18 cellular contexts compared by ENCODE assay signal in the genomic region with DNA sequence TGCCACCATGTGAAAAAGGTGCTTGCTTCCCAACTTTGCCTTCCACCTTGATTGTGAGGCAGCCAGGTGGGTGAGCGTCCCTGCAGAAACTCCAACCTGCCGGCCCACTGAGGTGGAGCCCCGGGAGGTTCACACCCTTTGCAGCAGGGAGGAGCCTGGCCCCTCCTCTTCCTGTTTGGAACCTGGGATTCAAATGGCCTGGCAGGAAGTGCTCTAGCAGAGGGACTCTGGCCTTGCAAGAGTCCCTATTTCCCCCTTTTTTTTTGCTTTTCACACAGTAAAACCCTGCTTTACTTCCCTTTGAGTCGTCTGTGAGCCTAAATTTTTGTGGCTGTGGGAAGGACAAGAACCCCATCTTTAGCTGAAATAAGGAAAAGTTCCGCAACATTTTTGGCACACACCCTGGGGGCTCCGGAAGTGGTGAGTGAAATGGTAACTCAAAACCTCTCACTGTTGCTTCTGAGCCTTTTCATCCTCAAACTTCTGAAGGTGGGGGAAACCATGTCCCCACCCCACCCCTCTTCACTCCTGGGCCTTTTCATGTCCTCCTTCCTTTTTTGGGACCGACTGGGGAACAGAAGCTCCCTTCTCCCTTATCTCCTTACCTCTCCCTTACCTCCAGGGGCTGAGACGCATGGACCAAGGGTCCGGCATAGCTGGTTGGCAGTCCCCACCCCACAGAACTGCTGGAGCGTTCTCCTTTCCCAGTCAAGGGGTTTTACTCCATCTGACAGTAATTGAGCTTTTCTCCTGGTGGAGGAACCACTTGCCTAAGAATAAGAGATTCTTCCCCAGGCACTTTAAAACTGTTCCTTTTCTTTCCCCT.
DNase-seq lines count a peak whose midpoint lies in the region; ATAC-seq, FAIRE-seq and TF ChIP-seq lines count a peak whose summit lies in the region.
"Had no signal": no experiment of that assay in that cellular context is flagged by ENCODE, and none has a peak within 500 bp of the region (broad histone marks: within the 10 kb centered on the region; RNA-seq: fewer than 3 reads in every experiment).

No MANE protein-coding gene starts in this region.

- H3K4me1 ChIP-seq in lower lobe of right lung, result no peaks in the 10 kb centered on the region
- no peaks in the 10 kb centered on the region for H3K4me1 ChIP-seq in aorta (ENCODE audit: control insufficient read depth in 1 of 2, insufficient read depth in 2 of 2, low read length in 2 of 2)
- H3K4me1 ChIP-seq: sigmoid colon, stomach had no signal

- H3K36me3 ChIP-seq in lower lobe of right lung (no peaks in the 10 kb centered on the region), aorta (ENCODE audit: control insufficient read depth in 1 of 2, insufficient read depth in 2 of 2, low read length in 1 of 2) (no peaks in the 10 kb centered on the region)
- H3K36me3 ChIP-seq: heart right ventricle, sigmoid colon, stomach had no signal

- H3K4me3 ChIP-seq in HL-60 (replicated peaks; ENCODE audit: insufficient read depth, low read length) (peak overlapping the region; percentile 63), lower lobe of right lung (peak overlapping the region; percentile 30), aorta (ENCODE audit: low read length in 2 of 2) (no peak overlapping the region)
- H3K4me3 ChIP-seq: heart right ventricle, sigmoid colon, stomach had no signal

- TF ChIP-seq CTCF in HL-60 (IDR thresholded peaks at IDR 0.05; ENCODE audit: insufficient read depth, low read length) (no peak), lower lobe of right lung (IDR thresholded peaks at IDR 0.05) (no peak), GM13977 (IDR thresholded peaks at IDR 0.05; ENCODE audit: extremely low read depth, insufficient read depth, missing control alignments) (no peak)

- H3K27me3 ChIP-seq in HL-60 (ENCODE audit: insufficient read depth, poor library complexity, severe bottlenecking) (no peaks in the 10 kb centered on the region), lower lobe of right lung (ENCODE audit: low read depth) (no peaks in the 10 kb centered on the region), aorta (ENCODE audit: control insufficient read depth in 1 of 2, insufficient read depth in 2 of 2, low read length in 1 of 2) (no peaks in the 10 kb centered on the region)
- H3K27me3 ChIP-seq: heart right ventricle, sigmoid colon, stomach had no signal

- intact Hi-C loops in lower lobe of right lung (cut with DNase I) (no loop called here), aorta (cut with DNase I) (no loop called here)

- H3K27ac ChIP-seq in HL-60 (replicated peaks) (peak overlapping the region; percentile 75), lower lobe of right lung (peak overlapping the region; percentile 14), aorta (ENCODE audit: low read depth in 1 of 2, low read length in 2 of 2) (no peak overlapping the region)
- H3K27ac ChIP-seq: epithelial cell of prostate, heart right ventricle, sigmoid colon, stomach had no signal

- in situ Hi-C loops in GM13977 (cut with MboI; ENCODE audit: low pct_unique_long_range_greater_than_20kb, low sequenced_read_pairs, unreplicated experiment), result no loop called here

- H3K9me3 ChIP-seq in lower lobe of right lung (peaks cover 7% of the 10 kb centered on the region), aorta (ENCODE audit: control insufficient read depth, low read length) (peaks cover 2% of the 10 kb centered on the region)

- ATAC-seq in GM19328 (IDR thresholded peaks at IDR 0.05; ENCODE audit: unreplicated experiment) (peak; percentile 68), lower lobe of right lung (no peak), aorta (ENCODE audit: low FRiP score) (no peak)
- ATAC-seq: activated CD8-positive, alpha-beta memory T cell treated with anti-CD3 and anti-CD28 coated beads, Interleukin-2, amount 10 ng/mL, durations not matched to agents 7 days and 5 days; activated naive CD4-positive, alpha-beta T cell treated with anti-CD3 and anti-CD28 coated beads, Interleukin-2, amount 50 U/mL, for 72 hours; heart right ventricle; left lobe of liver had no signal

- FAIRE-seq in GM19239 (lab: Jason Lieb, UNC), result no peak
- FAIRE-seq: GM12891 had no signal

- WGBS in aorta, 2 donors, result 89 to 91% methylated on average over 10 of the region's 10 CpGs

- DNase-seq in HL-60 (ENCODE audit: low read depth in 1 of 2, low spot score in 1 of 2) (peak; percentile 43 to 65), RPMI7951 (ENCODE audit: low read depth) (peak; percentile 42), lower lobe of right lung (peak; percentile 53), dermis blood vessel endothelial cell (no peak), GM19239 (ENCODE audit: insufficient read length, low spot score) (no peak), aorta (no peak), GM13977 (ENCODE audit: low spot score) (no peak)
- DNase-seq: activated CD8-positive, alpha-beta memory T cell treated with anti-CD3 and anti-CD28 coated beads, Interleukin-2, amount 10 ng/mL, durations not matched to agents 7 days and 5 days; AML-193; DMS 273 treated with DMSO at 0.1 percent for 48 hours; heart right ventricle; sigmoid colon; stomach had no signal

Comparison
In these comparisons a context has a peak if more than half of its experiments do, and no peak if none do; other contexts are left out.
1. DNase-seq: peak in HL-60 (2 of 2), RPMI7951 (single experiment) and lower lobe of right lung (single experiment); none in dermis blood vessel endothelial cell (single experiment), GM19239 (single experiment), aorta (0 of 2) and GM13977 (single experiment).
2. H3K27ac ChIP-seq: peak in HL-60 (single experiment) and lower lobe of right lung (single experiment); none in aorta (0 of 2).
3. H3K4me3 ChIP-seq: peak in HL-60 (single experiment) and lower lobe of right lung (single experiment); none in aorta (0 of 2).